4 cellular contexts compared by ENCODE assay signal in the genomic region with DNA sequence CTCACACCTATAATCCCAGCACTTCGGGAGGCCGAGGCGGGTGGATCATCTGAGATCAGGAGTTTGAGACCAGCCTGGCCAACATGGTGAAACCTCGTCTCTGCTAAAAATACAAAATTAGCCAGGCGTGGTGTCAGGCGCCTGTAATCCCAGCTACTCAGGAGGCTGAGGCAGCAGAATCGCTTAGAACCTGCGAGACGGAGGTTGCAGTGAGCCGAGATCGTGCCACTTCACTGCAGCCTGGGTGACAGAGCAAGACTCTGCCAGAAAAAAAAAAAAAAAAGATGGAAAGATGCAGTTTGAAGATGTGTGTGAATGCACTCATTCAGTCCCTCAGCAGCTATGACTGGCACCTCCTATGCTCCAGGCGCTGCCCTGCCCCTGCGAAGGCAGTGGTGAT. TPM values are rescaled to one million over a fixed set of nuclear protein-coding genes. Genes with fewer than 3 reads are reported as not detected.
"Had no signal": no experiment of that assay in that cellular context is flagged by ENCODE, and none has a peak within 500 bp of the region (broad histone marks: within the 10 kb centered on the region; RNA-seq: fewer than 3 reads in every experiment).

No MANE protein-coding gene starts in this region.

RNA-seq across cellular contexts. Expression of a gene that starts 41.3 kb away (rescaled TPM):
- total RNA-seq: HepG2, HT-29, IMR-90, K562 had no signal
- polyA plus RNA-seq: HepG2, IMR-90 had no signal
